In genomic region chr2:25420820-25421237, GRCh38 we compare ENCODE assay signal across 11 cellular contexts.
DNase-seq lines count a peak whose midpoint lies in the region; ATAC-seq and FAIRE-seq lines count a peak whose summit lies in the region.
"Had no signal": no experiment of that assay in that cellular context is flagged by ENCODE, and none has a peak within 500 bp of the region (broad histone marks: within the 10 kb centered on the region; RNA-seq: fewer than 3 reads in every experiment).

No MANE protein-coding gene starts in this region.

- 77 to 80% methylated on average over 2 of the region's 2 CpGs for WGBS in GM23248 (ENCODE audit: low coverage in 1 of 2, low lambda C conversion rate in 2 of 2, missing lambda C conversion rate in 2 of 2), 2 experiments

- H3K79me2 ChIP-seq in GM23248 (ENCODE audit: insufficient read depth): no peaks in the 10 kb centered on the region

- H3K4me1 ChIP-seq in GM23248 (ENCODE audit: insufficient read depth): no peaks in the 10 kb centered on the region

- in situ Hi-C loops in GM23248 (cut with MboI): no loop called here

- H3K27ac ChIP-seq in GM23248: no peak overlapping the region

- no peaks in the 10 kb centered on the region for H3K36me3 ChIP-seq in GM23248 (ENCODE audit: low read depth)

- H2AFZ ChIP-seq in GM23248: no peak overlapping the region

- peak; percentile 35 for DNase-seq in Ammon's horn (ENCODE audit: low spot score)
- no peak for DNase-seq in GM19239 (ENCODE audit: insufficient read length, low spot score)
- peak; percentile 41 for DNase-seq in SIG-M5 (lab: John Stamatoyannopoulos, UW)
- DNase-seq in GM23248: no peak
- no peak for DNase-seq in 8988T
- no peak for DNase-seq in GM03348 (ENCODE audit: low spot score)
- no peak for DNase-seq in activated gamma-delta T cell (lab: John Stamatoyannopoulos, UW)
- DNase-seq: activated CD4-positive, CD25-positive, alpha-beta regulatory T cell; central memory CD4-positive, alpha-beta T cell had no signal

- no peak overlapping the region for H3K4me2 ChIP-seq in GM23248 (ENCODE audit: unreplicated experiment)

- H4K20me1 ChIP-seq in GM23248 (ENCODE audit: insufficient read depth): no peaks in the 10 kb centered on the region

- H3K4me3 ChIP-seq in GM23248: no peak overlapping the region

- no peak overlapping the region for H3K9ac ChIP-seq in GM23248

- no peaks in the 10 kb centered on the region for H3F3A ChIP-seq in GM23248 (ENCODE audit: insufficient read depth)

- FAIRE-seq in GM19239 (lab: Jason Lieb, UNC): peak; percentile 100
- FAIRE-seq: islet of Langerhans had no signal

- ATAC-seq in HG03045 (IDR thresholded peaks at IDR 0.05; ENCODE audit: unreplicated experiment): peak; percentile 42

- no peaks in the 10 kb centered on the region for H3K9me2 ChIP-seq in GM23248 (ENCODE audit: insufficient read depth)

- H3K9me3 ChIP-seq in GM23248 (ENCODE audit: low read depth): no peaks in the 10 kb centered on the region

- H3K27me3 ChIP-seq in GM23248 (replicated peaks; ENCODE audit: insufficient read depth): no peaks in the 10 kb centered on the region

Comparison
In these comparisons a context has a peak if more than half of its experiments do, and no peak if none do; other contexts are left out.
1. DNase-seq: peak in Ammon's horn (single experiment) and SIG-M5 (single experiment); none in GM19239 (single experiment), GM23248 (single experiment), 8988T (single experiment), GM03348 (single experiment) and activated gamma-delta T cell (single experiment).